Comparison of ENCODE assay signal across 27 cellular contexts in the genomic region with DNA sequence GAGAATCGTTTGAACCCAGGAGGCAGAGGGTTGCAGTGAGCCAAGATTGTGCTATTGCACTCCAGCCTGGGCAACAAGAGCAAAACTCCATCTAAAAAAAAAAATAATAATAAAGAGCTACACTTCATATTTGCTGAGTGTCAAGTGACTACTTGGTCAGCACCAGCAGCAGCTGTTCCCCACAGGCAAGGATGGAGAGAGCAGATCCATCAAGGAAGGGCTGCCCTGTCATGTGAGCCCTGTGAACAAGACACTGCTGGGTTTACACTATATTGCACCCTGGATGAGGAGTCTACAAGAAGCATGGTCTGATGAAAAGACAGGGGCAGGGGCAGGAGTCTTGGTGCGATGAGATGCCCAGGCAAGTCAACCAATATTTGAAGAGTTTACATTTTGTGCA.
"Had no signal": no experiment of that assay in that cellular context is flagged by ENCODE, and none has a peak within 500 bp of the region (broad histone marks: within the 10 kb centered on the region; RNA-seq: fewer than 3 reads in every experiment).

No MANE protein-coding gene starts in this region.

- H3K27me3 ChIP-seq: colonic mucosa, esophagus muscularis mucosa, foreskin keratinocyte, gastroesophageal sphincter, heart left ventricle, hepatocyte, left lung, sigmoid colon, spleen, suprapubic skin, transverse colon had no signal

- H3K27ac ChIP-seq: colonic mucosa, esophagus muscularis mucosa, foreskin keratinocyte, gastroesophageal sphincter, hepatocyte, left lung, sigmoid colon, spleen had no signal

- H3K27me3 Mint-ChIP-seq: dendritic cell treated with granulocyte-macrophage colony-stimulating factor and Interleukin-4, amounts not matched to agents 40 ng/mL and 50 ng/mL, for 4 days; stimulated activated naive CD8-positive, alpha-beta T cell treated with anti-CD3 and anti-CD28 coated beads, Interleukin-15, amount 100 ng/mL, for 72 hours had no signal

- H3K4me3 ChIP-seq: colonic mucosa, esophagus muscularis mucosa, gastroesophageal sphincter, heart left ventricle, hepatocyte, left lung, psoas muscle, sigmoid colon, skin epidermis, spleen, suprapubic skin, transverse colon had no signal

- H3K9me3 Mint-ChIP-seq: dendritic cell treated with granulocyte-macrophage colony-stimulating factor and Interleukin-4, amounts not matched to agents 40 ng/mL and 50 ng/mL, for 4 days; endodermal cell; natural killer cell; stimulated activated naive CD8-positive, alpha-beta T cell treated with anti-CD3 and anti-CD28 coated beads, Interleukin-15, amount 100 ng/mL, for 72 hours had no signal

- DNase-seq: colonic mucosa; effector CD8-positive, alpha-beta T cell; endodermal cell; foreskin keratinocyte; heart left ventricle; left cardiac atrium; left lung; mesendoderm; midbrain; natural killer cell; nucleus accumbens; psoas muscle; right cardiac atrium; sigmoid colon; spleen; stimulated activated CD4-positive, alpha-beta T cell treated with anti-CD3 and anti-CD28 coated beads, Interleukin-15, amount 100 ng/mL, for 24 hours; stimulated activated CD4-positive, alpha-beta T cell treated with anti-CD3 and anti-CD28 coated beads, Interleukin-2, amount 100 ng/mL, for 48 hours; stimulated activated CD8-positive, alpha-beta memory T cell treated with anti-CD3 and anti-CD28 coated beads, Interleukin-4, amount 100 ng/mL, for 48 hours; stimulated activated naive CD4-positive, alpha-beta T cell; stimulated activated naive CD8-positive, alpha-beta T cell treated with anti-CD3 and anti-CD28 coated beads, Interleukin-15, amount 100 ng/mL, for 72 hours; transverse colon had no signal

- H3K36me3 Mint-ChIP-seq: natural killer cell had no signal

- ATAC-seq: foreskin keratinocyte; gastroesophageal sphincter; heart left ventricle; left cardiac atrium; left lung; natural killer cell; psoas muscle; right cardiac atrium; stimulated activated naive CD8-positive, alpha-beta T cell treated with anti-CD3 and anti-CD28 coated beads, Interleukin-15, amount 100 ng/mL, for 72 hours had no signal

- H3K36me3 ChIP-seq: colonic mucosa, esophagus muscularis mucosa, gastroesophageal sphincter, heart left ventricle, left lung, sigmoid colon, spleen, suprapubic skin, transverse colon had no signal

- H3K4me3 Mint-ChIP-seq: dendritic cell treated with granulocyte-macrophage colony-stimulating factor and Interleukin-4, amounts not matched to agents 40 ng/mL and 50 ng/mL, for 4 days; endodermal cell; natural killer cell; stimulated activated naive CD8-positive, alpha-beta T cell treated with anti-CD3 and anti-CD28 coated beads, Interleukin-15, amount 100 ng/mL, for 72 hours had no signal

- H3K27ac Mint-ChIP-seq: dendritic cell treated with granulocyte-macrophage colony-stimulating factor and Interleukin-4, amounts not matched to agents 40 ng/mL and 50 ng/mL, for 4 days; endodermal cell; natural killer cell; stimulated activated naive CD8-positive, alpha-beta T cell treated with anti-CD3 and anti-CD28 coated beads, Interleukin-15, amount 100 ng/mL, for 72 hours had no signal

- H3K9me3 ChIP-seq: colonic mucosa, esophagus muscularis mucosa, gastroesophageal sphincter, heart left ventricle, left lung, psoas muscle, sigmoid colon, spleen, suprapubic skin, transverse colon had no signal
